2 cellular contexts compared by ENCODE assay signal in the genomic region with DNA sequence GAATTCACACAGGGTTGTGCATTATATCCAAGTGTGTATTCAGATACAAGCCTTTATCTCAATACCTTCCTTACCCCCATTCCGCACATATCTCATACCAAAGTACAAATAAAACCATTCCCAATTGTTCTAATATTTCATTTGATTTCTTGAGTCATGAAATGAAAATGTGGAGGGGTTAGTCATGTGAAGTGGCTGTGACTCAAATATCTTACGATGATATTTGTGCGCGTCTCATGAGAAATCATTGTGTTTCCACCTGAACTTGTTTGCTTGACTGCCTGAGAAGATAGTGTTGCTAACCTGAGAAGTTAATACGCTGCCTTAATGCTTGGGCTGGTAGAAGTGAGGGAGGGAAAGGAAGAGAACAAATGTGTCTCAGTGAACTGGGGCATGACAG.
TF ChIP-seq lines count a peak whose summit lies in the region.

No MANE protein-coding gene starts in this region.

TF ChIP-seq in A549, 52 proteins besides CTCF, POLR2A, EP300 and RAD21:
- TF ChIP-seq, protein P1, sequence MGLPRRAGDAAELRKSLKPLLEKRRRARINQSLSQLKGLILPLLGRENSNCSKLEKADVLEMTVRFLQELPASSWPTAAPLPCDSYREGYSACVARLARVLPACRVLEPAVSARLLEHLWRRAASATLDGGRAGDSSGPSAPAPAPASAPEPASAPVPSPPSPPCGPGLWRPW (IDR thresholded peaks at IDR 0.05): no peak
- no peak for TF ChIP-seq CBX2 (IDR thresholded peaks at IDR 0.05; ENCODE audit: borderline replicate concordance, low read depth)
- no peak for TF ChIP-seq HOXB13 (CRISPR knock-in tag; IDR thresholded peaks at IDR 0.05; ENCODE audit: low read depth)
- no peak for TF ChIP-seq ZC3H11A (IDR thresholded peaks at IDR 0.05)
- no peak for TF ChIP-seq HOXA7 (CRISPR knock-in tag; IDR thresholded peaks at IDR 0.05)
- TF ChIP-seq RFX5 (IDR thresholded peaks at IDR 0.05): no peak
- TF ChIP-seq GATA3 (IDR thresholded peaks at IDR 0.05; ENCODE audit: borderline replicate concordance): no peak
- TF ChIP-seq MYC (IDR thresholded peaks at IDR 0.05; ENCODE audit: borderline replicate concordance, low read length): no peak
- TF ChIP-seq, protein P2, sequence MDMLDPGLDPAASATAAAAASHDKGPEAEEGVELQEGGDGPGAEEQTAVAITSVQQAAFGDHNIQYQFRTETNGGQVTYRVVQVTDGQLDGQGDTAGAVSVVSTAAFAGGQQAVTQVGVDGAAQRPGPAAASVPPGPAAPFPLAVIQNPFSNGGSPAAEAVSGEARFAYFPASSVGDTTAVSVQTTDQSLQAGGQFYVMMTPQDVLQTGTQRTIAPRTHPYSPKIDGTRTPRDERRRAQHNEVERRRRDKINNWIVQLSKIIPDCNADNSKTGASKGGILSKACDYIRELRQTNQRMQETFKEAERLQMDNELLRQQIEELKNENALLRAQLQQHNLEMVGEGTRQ (IDR thresholded peaks at IDR 0.05): no peak
- no peak for TF ChIP-seq ZNF302 (CRISPR knock-in tag; IDR thresholded peaks at IDR 0.05)
- TF ChIP-seq MAZ (IDR thresholded peaks at IDR 0.05; ENCODE audit: borderline replicate concordance, low read depth, low read length): no peak
- no peak for TF ChIP-seq NFE2L2 (conservative IDR thresholded peaks at IDR 0.05; ENCODE audit: low read length)
- TF ChIP-seq SMC3 (IDR thresholded peaks at IDR 0.05): no peak
- no peak for TF ChIP-seq ZSCAN20 (CRISPR knock-in tag; IDR thresholded peaks at IDR 0.05)
- TF ChIP-seq HOXB5 (CRISPR knock-in tag; IDR thresholded peaks at IDR 0.05): no peak
TF ChIP-seq in A549: peak in this region for 0.

TF ChIP-seq in IMR-90, 13 proteins besides CTCF, POLR2A, EP300 and RAD21:
- TF ChIP-seq MXI1 (IDR thresholded peaks at IDR 0.05; ENCODE audit: borderline replicate concordance, low read depth, low read length) (no peak), MAFK (IDR thresholded peaks at IDR 0.05; ENCODE audit: low read depth, low read length) (no peak), RFX5 (IDR thresholded peaks at IDR 0.05; ENCODE audit: low read depth, low read length) (no peak), RCOR1 (IDR thresholded peaks at IDR 0.05; ENCODE audit: insufficient replicate concordance, low read length) (no peak), NFE2L2 (IDR thresholded peaks at IDR 0.05; ENCODE audit: low read depth, low read length) (no peak), SMC3 (IDR thresholded peaks at IDR 0.05; ENCODE audit: low read depth, low read length) (no peak), BHLHE40 (IDR thresholded peaks at IDR 0.05; ENCODE audit: low read depth, low read length) (no peak), FOS (IDR thresholded peaks at IDR 0.05; ENCODE audit: low read depth, low read length) (no peak), MAZ (IDR thresholded peaks at IDR 0.05; ENCODE audit: borderline replicate concordance, low read depth, low read length) (no peak), CHD1 (IDR thresholded peaks at IDR 0.05; ENCODE audit: low read depth, low read length) (no peak), CEBPB (IDR thresholded peaks at IDR 0.05; ENCODE audit: low read depth, low read length) (no peak)
- TF ChIP-seq, protein P3, sequence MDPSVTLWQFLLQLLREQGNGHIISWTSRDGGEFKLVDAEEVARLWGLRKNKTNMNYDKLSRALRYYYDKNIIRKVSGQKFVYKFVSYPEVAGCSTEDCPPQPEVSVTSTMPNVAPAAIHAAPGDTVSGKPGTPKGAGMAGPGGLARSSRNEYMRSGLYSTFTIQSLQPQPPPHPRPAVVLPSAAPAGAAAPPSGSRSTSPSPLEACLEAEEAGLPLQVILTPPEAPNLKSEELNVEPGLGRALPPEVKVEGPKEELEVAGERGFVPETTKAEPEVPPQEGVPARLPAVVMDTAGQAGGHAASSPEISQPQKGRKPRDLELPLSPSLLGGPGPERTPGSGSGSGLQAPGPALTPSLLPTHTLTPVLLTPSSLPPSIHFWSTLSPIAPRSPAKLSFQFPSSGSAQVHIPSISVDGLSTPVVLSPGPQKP (IDR thresholded peaks at IDR 0.05; ENCODE audit: borderline replicate concordance, low read depth, low read length): no peak
- TF ChIP-seq, protein P2 (IDR thresholded peaks at IDR 0.05; ENCODE audit: low read depth, low read length): no peak
